ENCODE assay signal across 19 cellular contexts in genomic region chr5:87276655-87277054, GRCh38. TPM values are rescaled to one million over a fixed set of nuclear protein-coding genes. Genes with fewer than 3 reads are reported as not detected.
DNase-seq lines count a peak whose midpoint lies in the region; ATAC-seq, FAIRE-seq and TF ChIP-seq lines count a peak whose summit lies in the region.
"Had no signal": no experiment of that assay in that cellular context is flagged by ENCODE, and none has a peak within 500 bp of the region (broad histone marks: within the 10 kb centered on the region; RNA-seq: fewer than 3 reads in every experiment).

No MANE protein-coding gene starts in this region.

- 83% methylated on average over 1 of the region's 1 CpG for WGBS in GM12878 (ENCODE audit: insufficient coverage, insufficient replicate concordance, low lambda C conversion rate, missing lambda C conversion rate)

- no peaks in the 10 kb centered on the region for H3K4me1 ChIP-seq in GM12878 (ENCODE audit: control insufficient read depth, insufficient read depth, low read length)

- H3K4me2 ChIP-seq in GM12878 (ENCODE audit: control insufficient read depth, insufficient read depth), result no peak overlapping the region

- no peak overlapping the region for H3K9ac ChIP-seq in GM12878 (ENCODE audit: control insufficient read depth, insufficient read depth, low read length)

- H3K36me3 Mint-ChIP-seq in activated T-cell treated with anti-CD3 and anti-CD28 coated beads, Interleukin-2, amount 50 U/mL, for 72 hours (ENCODE audit: insufficient read depth in 2 of 2), result peaks cover 3 to 17% of the 10 kb centered on the region in 2 donors
- peaks cover 42% of the 10 kb centered on the region for H3K36me3 Mint-ChIP-seq in HFFc6 (ENCODE audit: low read depth)

- peaks cover 54% of the 10 kb centered on the region for H3K4me1 Mint-ChIP-seq in activated T-cell treated with anti-CD3 and anti-CD28 coated beads, Interleukin-2, amount 50 U/mL, for 72 hours (ENCODE audit: low read depth)
- peaks cover 71% of the 10 kb centered on the region for H3K4me1 Mint-ChIP-seq in HFFc6 (ENCODE audit: low read depth)

- peaks cover 0 to 2% of the 10 kb centered on the region in 2 donors for H3K9me3 Mint-ChIP-seq in activated T-cell treated with anti-CD3 and anti-CD28 coated beads, Interleukin-2, amount 50 U/mL, for 72 hours
- no peaks in the 10 kb centered on the region for H3K9me3 Mint-ChIP-seq in HFFc6

- TF ChIP-seq RAD21 in GM12878 (IDR thresholded peaks at IDR 0.05; ENCODE audit: insufficient read depth, low read depth, low read length), result no peak

- SMC1A ChIA-PET in GM12878 (lab: Charles Lee; ENCODE audit: uncharacterized antibody, unreplicated experiment), result interaction anchor here (0.6 to 1.7 kb wide), 7 partner anchors 14 to 206 kb away, joined by 3 to 5 read pairs (median 3); no protein-coding TSS in a partner anchor

- peak overlapping the region in 1 of 2 donors; percentile 46 for H3K4me3 Mint-ChIP-seq in activated T-cell treated with anti-CD3 and anti-CD28 coated beads, Interleukin-2, amount 50 U/mL, for 72 hours
- no peak overlapping the region; the same call in 1 of the 2 replicates for H3K4me3 Mint-ChIP-seq in HFFc6

- H3K27me3 Mint-ChIP-seq in activated T-cell treated with anti-CD3 and anti-CD28 coated beads, Interleukin-2, amount 50 U/mL, for 72 hours (ENCODE audit: low read depth), result no peaks in the 10 kb centered on the region
- no peaks in the 10 kb centered on the region; the same call in 1 of the 2 replicates for H3K27me3 Mint-ChIP-seq in HFFc6 (ENCODE audit: insufficient read depth)

- no peaks in the 10 kb centered on the region for H4K20me1 ChIP-seq in GM12878 (ENCODE audit: control insufficient read depth, insufficient read depth)

- TF ChIP-seq POLR2A in GM12878 (IDR thresholded peaks at IDR 0.05; ENCODE audit: low read depth, low read length), result no peak

- in situ Hi-C loops in GM12878 (cut with MboI), result no loop called here

- FAIRE-seq in GM12878 (lab: Jason Lieb, UNC), result no peak
- FAIRE-seq: H54 had no signal

- TF ChIP-seq EP300 in GM12878 (IDR thresholded peaks at IDR 0.05; ENCODE audit: borderline replicate concordance in 1 of 2, control insufficient read depth in 1 of 2, low read depth in 2 of 2, low read length in 2 of 2), result no peak

- H3K27ac ChIP-seq in GM12878 (ENCODE audit: control insufficient read depth, insufficient read depth), result no peak overlapping the region
- H3K27ac ChIP-seq: SK-N-MC had no signal

- no peaks in the 10 kb centered on the region for H3K27me3 ChIP-seq in GM12878 (replicated peaks in 1 of 2; ENCODE audit: control insufficient read depth in 2 of 2, insufficient read depth in 2 of 2, low read length in 1 of 2)

- TF ChIP-seq CTCF in HFFc6 (IDR thresholded peaks at IDR 0.05) (no peak), GM12878 (IDR thresholded peaks at IDR 0.05 in 2 of 3, conservative IDR thresholded peaks at IDR 0.05 in 1 of 3; ENCODE audit: control insufficient read depth in 2 of 3, extremely low read depth in 1 of 3, insufficient read depth in 1 of 3, low read depth in 3 of 3, low read length in 3 of 3) (no peak)

- peaks cover 2 to 13% of the 10 kb centered on the region in 2 experiments; a peak in 3 of 4 replicates for H3K36me3 ChIP-seq in GM12878 (ENCODE audit: control insufficient read depth in 2 of 2, insufficient read depth in 2 of 2, low read length in 1 of 2)

- peak overlapping the region; percentile 78 for H3K27ac Mint-ChIP-seq in activated T-cell treated with anti-CD3 and anti-CD28 coated beads, Interleukin-2, amount 50 U/mL, for 72 hours
- peak overlapping the region; percentile 50 for H3K27ac Mint-ChIP-seq in HFFc6

- no peak for DNase-seq in activated T-cell treated with anti-CD3 and anti-CD28 coated beads, Interleukin-2, amount 50 U/mL, for 72 hours
- DNase-seq in activated T-cell treated with anti-CD3 and anti-CD28 coated beads, Interleukin-2, amount 50 U/mL, for 1 hour, result no peak
- DNase-seq in HFFc6, result no peak
- DNase-seq in GM12878 (ENCODE audit: low read depth, low spot score), result no peak
- DNase-seq in stimulated activated CD4-positive, alpha-beta T cell treated with anti-CD3 and anti-CD28 coated beads, Interleukin-1b, Interleukin-23, amount 100 ng/mL, for 48 hours, result no peak
- no peak for DNase-seq in inferior parietal cortex (ENCODE audit: extremely low spot score)
- DNase-seq: DMS79 treated with DMSO at 0.1 percent for 48 hours; Kasumi-1; MM.1S; NCI-H1092; NCI-H1436 treated with DMSO at 0.1 percent for 48 hours; NCI-H2029; NCI-H446; NCI-H748 treated with DMSO at 0.1 percent for 48 hours; NK-92 treated with Interleukin-12 subunit alpha and Interleukin-12 subunit beta, amount 100 ng/mL, for 24 hours; Right ventricle myocardium superior had no signal

- no peak overlapping the region for H3K4me3 ChIP-seq in GM12878
- H3K4me3 ChIP-seq: SK-N-MC had no signal

- H3K79me2 ChIP-seq in GM12878 (ENCODE audit: control insufficient read depth, insufficient read depth, low read length), result peaks cover 89% of the 10 kb centered on the region

- H2AFZ ChIP-seq in GM12878 (ENCODE audit: control insufficient read depth, low read depth, low read length), result no peak overlapping the region

- ATAC-seq in activated T-cell treated with anti-CD3 and anti-CD28 coated beads, Interleukin-2, amount 50 U/mL, for 72 hours (replicated peaks in 1 of 2), result peak in 1 of 2 donors; percentile 49
- ATAC-seq in GM12878 (peak; percentile 38; the same call in 2 of the 3 replicates), HG03108 (IDR thresholded peaks at IDR 0.05; ENCODE audit: unreplicated experiment) (no peak)

- BruUV-seq in GM12878 (replicated peaks; lab: Mats Ljungman, UMichigan), result no TSS peak

- POLR2A ChIA-PET in GM12878 (lab: Charles Lee), result no interaction called here

- peaks cover 3% of the 10 kb centered on the region; the same call in 2 of the 3 replicates for H3K9me3 ChIP-seq in GM12878 (replicated peaks; ENCODE audit: control insufficient read depth, insufficient read depth, low read length)

- CTCF ChIA-PET in GM12878 (lab: Yijun Ruan, JAX), result interaction anchor here (0.6 to 1.6 kb wide), 3 partner anchors 8 to 206 kb away, joined by 3 to 4 read pairs (median 3); no protein-coding TSS in a partner anchor

- intact Hi-C loops in GM12878 (cut with micrococcal nuclease; ENCODE audit: unreplicated experiment), result no loop called here

- RAD21 ChIA-PET in GM12878 (lab: Charles Lee; ENCODE audit: unreplicated experiment), result interaction anchor here (1.1 kb wide), 1 partner anchor 275 kb away, joined by 3 read pairs; no protein-coding TSS in a partner anchor

TF ChIP-seq in GM12878, 131 proteins besides CTCF, POLR2A, EP300 and RAD21:
- no peak for TF ChIP-seq ZNF217 (IDR thresholded peaks at IDR 0.05)
- no peak for TF ChIP-seq BCL3 (IDR thresholded peaks at IDR 0.05; ENCODE audit: borderline replicate concordance, insufficient read depth, low read depth, low read length, poor library complexity, severe bottlenecking)
- no peak for TF ChIP-seq ZNF207 (IDR thresholded peaks at IDR 0.05; ENCODE audit: borderline replicate concordance)
- no peak for TF ChIP-seq TBL1XR1 (IDR thresholded peaks at IDR 0.05; ENCODE audit: low read depth, low read length)
- TF ChIP-seq MEF2B (IDR thresholded peaks at IDR 0.05; ENCODE audit: partially characterized antibody, poor library complexity, severe bottlenecking), result no peak
- TF ChIP-seq BACH1 (IDR thresholded peaks at IDR 0.05; ENCODE audit: borderline replicate concordance), result no peak
- TF ChIP-seq LARP7 (IDR thresholded peaks at IDR 0.05), result no peak
- no peak for TF ChIP-seq ESRRA (IDR thresholded peaks at IDR 0.05; ENCODE audit: low read length)
- TF ChIP-seq RFX5 (IDR thresholded peaks at IDR 0.05; ENCODE audit: low read depth, low read length), result no peak
TF ChIP-seq in GM12878: peak in this region for 0.

RNA-seq across cellular contexts. Expression of gene RASA1, which starts 9.0 kb away (rescaled TPM):
- total RNA-seq in activated T-cell treated with anti-CD3 and anti-CD28 coated beads, Interleukin-2, amount 50 U/mL, for 72 hours, result 10 to 100 TPM; 26.6 to 28.2 TPM
- total RNA-seq in HFFc6 (2021; fragmentation: NEBNext Ultra II Directional; extraction: Animal tissue kit (Norgen Biotek cat#: 25700)), result 10 to 100 TPM; 61.6 to 89.8 (median 64.9) TPM
- 125 and 130 TPM in 2 replicates for total RNA-seq in GM12878 (2013; cell fraction: nucleolus; rRNA removed)
- total RNA-seq in GM12878 (2014; rRNA removed) (23.3 and 27.1 TPM in 2 replicates), GM12878 (2014; rRNA removed; fragmentation: Illumina TruSeq; extraction: Trizol) (20.3 and 22.4 TPM in 2 replicates), GM12878 (2021) (26.1 and 26.9 TPM in 2 replicates)
- 12.6 TPM for polyA plus RNA-seq in GM12878 (2011; ENCODE audit: low read depth)
- polyA plus RNA-seq in GM12878 (2011; rRNA removed) (72.3 and 101 TPM in 2 replicates), GM12878 (2014; fragmentation: Illumina TruSeq; extraction: Trizol) (33.6 and 42.6 TPM in 2 replicates), GM12878 (2014; fragmentation: Nextera tagmentation; extraction: Ambion mirVana) (10 to 100 TPM in 1 of 2 experiments, 1 to 10 TPM in 1; 7.8 to 12.0 TPM), GM12878 (2014; rRNA removed) (21.7 and 26.7 TPM in 2 replicates), GM12878 (2016; fragmentation: Nextera tagmentation; extraction: Ambion mirVana) (10 to 100 TPM; 18.4 to 18.9 TPM)
- polyA plus RNA-seq in GM12878 (2011; cell fraction: cytosol; rRNA removed), result 31.1 and 32.2 TPM in 2 replicates
- polyA plus RNA-seq in GM12878 (2011; cell fraction: nucleus; rRNA removed), result 80.1 and 92.8 TPM in 2 replicates
- 18.4 and 36.3 TPM in 2 replicates for polyA plus RNA-seq in GM12878 (2012)
- polyA minus RNA-seq in GM12878 (2011; rRNA and poly(A)+ RNA removed), result 51.4 and 59.8 TPM in 2 replicates
- polyA minus RNA-seq in GM12878 (2011; cell fraction: cytosol; rRNA and poly(A)+ RNA removed), result 14.6 and 15.7 TPM in 2 replicates
- 52.3 and 87.1 TPM in 2 replicates for polyA minus RNA-seq in GM12878 (2011; cell fraction: nucleus; rRNA and poly(A)+ RNA removed)
